In genomic region chr1:41516168-41516961, GRCh38 we compare ENCODE assay signal across 1 cellular context.
TF ChIP-seq lines count a peak whose summit lies in the region.

No MANE protein-coding gene starts in this region.

TF ChIP-seq in HepG2, 621 proteins besides CTCF, POLR2A, EP300 and RAD21 (continued from another document and continues in another):
- TF ChIP-seq ZHX2 (IDR thresholded peaks at IDR 0.05; ENCODE audit: low read depth) (no peak), ZHX2 (CRISPR knock-in tag; IDR thresholded peaks at IDR 0.05; ENCODE audit: borderline replicate concordance) (no peak), ZNF12 (CRISPR knock-in tag; IDR thresholded peaks at IDR 0.05) (no peak), HOXA7 (CRISPR knock-in tag; IDR thresholded peaks at IDR 0.05) (no peak), KDM3A (CRISPR knock-in tag; IDR thresholded peaks at IDR 0.05; ENCODE audit: low read depth) (no peak), ETV5 (CRISPR knock-in tag; IDR thresholded peaks at IDR 0.05; ENCODE audit: borderline replicate concordance) (no peak), ZNF225 (CRISPR knock-in tag; IDR thresholded peaks at IDR 0.05) (no peak), ZNF3 (CRISPR knock-in tag; IDR thresholded peaks at IDR 0.05) (no peak), FOXA1 (IDR thresholded peaks at IDR 0.05) (no peak), FOXA1 (CRISPR knock-in tag; IDR thresholded peaks at IDR 0.05) (no peak), PATZ1 (CRISPR knock-in tag; IDR thresholded peaks at IDR 0.05) (no peak), RCOR2 (CRISPR knock-in tag; IDR thresholded peaks at IDR 0.05) (no peak), ZNF780A (CRISPR knock-in tag; IDR thresholded peaks at IDR 0.05) (no peak), PHF21A (CRISPR knock-in tag; IDR thresholded peaks at IDR 0.05) (0 out of 2 replicates have a peak, but pooled peaks have one; percentile 33), CBX2 (IDR thresholded peaks at IDR 0.05; ENCODE audit: low read depth, low read length) (no peak), CBX2 (CRISPR knock-in tag; IDR thresholded peaks at IDR 0.05; ENCODE audit: low read depth) (no peak), ZNF446 (CRISPR knock-in tag; IDR thresholded peaks at IDR 0.05) (no peak), YY1 (IDR thresholded peaks at IDR 0.05; ENCODE audit: insufficient read depth, insufficient replicate concordance, low read depth, low read length) (peak; percentile 55), MXD4 (CRISPR knock-in tag; IDR thresholded peaks at IDR 0.05) (no peak), KLF16 (CRISPR knock-in tag; IDR thresholded peaks at IDR 0.05) (no peak), ZNF691 (CRISPR knock-in tag; IDR thresholded peaks at IDR 0.05; ENCODE audit: borderline replicate concordance, low read depth) (no peak; the same call in 1 of the 2 replicates), NR2F6 (IDR thresholded peaks at IDR 0.05) (no peak), NR2F6 (CRISPR knock-in tag; IDR thresholded peaks at IDR 0.05) (no peak), KLF12 (CRISPR knock-in tag; IDR thresholded peaks at IDR 0.05; ENCODE audit: borderline replicate concordance) (peak; percentile 45; the same call in 1 of the 2 replicates), FOXK1 (CRISPR knock-in tag; IDR thresholded peaks at IDR 0.05; ENCODE audit: borderline replicate concordance, low read depth) (no peak), ZNF251 (CRISPR knock-in tag; IDR thresholded peaks at IDR 0.05) (no peak), NBN (conservative IDR thresholded peaks at IDR 0.05) (no peak)
- TF ChIP-seq, protein P1, sequence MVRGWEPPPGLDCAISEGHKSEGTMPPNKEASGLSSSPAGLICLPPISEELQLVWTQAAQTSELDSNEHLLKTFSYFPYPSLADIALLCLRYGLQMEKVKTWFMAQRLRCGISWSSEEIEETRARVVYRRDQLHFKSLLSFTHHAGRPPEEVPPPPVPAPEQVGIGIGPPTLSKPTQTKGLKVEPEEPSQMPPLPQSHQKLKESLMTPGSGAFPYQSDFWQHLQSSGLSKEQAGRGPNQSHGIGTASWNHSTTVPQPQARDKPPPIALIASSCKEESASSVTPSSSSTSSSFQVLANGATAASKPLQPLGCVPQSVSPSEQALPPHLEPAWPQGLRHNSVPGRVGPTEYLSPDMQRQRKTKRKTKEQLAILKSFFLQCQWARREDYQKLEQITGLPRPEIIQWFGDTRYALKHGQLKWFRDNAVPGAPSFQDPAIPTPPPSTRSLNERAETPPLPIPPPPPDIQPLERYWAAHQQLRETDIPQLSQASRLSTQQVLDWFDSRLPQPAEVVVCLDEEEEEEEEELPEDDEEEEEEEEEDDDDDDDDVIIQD (CRISPR knock-in tag; IDR thresholded peaks at IDR 0.05; ENCODE audit: low read depth) = no peak
- TF ChIP-seq, protein P2, sequence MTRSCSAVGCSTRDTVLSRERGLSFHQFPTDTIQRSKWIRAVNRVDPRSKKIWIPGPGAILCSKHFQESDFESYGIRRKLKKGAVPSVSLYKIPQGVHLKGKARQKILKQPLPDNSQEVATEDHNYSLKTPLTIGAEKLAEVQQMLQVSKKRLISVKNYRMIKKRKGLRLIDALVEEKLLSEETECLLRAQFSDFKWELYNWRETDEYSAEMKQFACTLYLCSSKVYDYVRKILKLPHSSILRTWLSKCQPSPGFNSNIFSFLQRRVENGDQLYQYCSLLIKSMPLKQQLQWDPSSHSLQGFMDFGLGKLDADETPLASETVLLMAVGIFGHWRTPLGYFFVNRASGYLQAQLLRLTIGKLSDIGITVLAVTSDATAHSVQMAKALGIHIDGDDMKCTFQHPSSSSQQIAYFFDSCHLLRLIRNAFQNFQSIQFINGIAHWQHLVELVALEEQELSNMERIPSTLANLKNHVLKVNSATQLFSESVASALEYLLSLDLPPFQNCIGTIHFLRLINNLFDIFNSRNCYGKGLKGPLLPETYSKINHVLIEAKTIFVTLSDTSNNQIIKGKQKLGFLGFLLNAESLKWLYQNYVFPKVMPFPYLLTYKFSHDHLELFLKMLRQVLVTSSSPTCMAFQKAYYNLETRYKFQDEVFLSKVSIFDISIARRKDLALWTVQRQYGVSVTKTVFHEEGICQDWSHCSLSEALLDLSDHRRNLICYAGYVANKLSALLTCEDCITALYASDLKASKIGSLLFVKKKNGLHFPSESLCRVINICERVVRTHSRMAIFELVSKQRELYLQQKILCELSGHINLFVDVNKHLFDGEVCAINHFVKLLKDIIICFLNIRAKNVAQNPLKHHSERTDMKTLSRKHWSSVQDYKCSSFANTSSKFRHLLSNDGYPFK (CRISPR knock-in tag; IDR thresholded peaks at IDR 0.05; ENCODE audit: borderline replicate concordance) = no peak
- TF ChIP-seq, protein P3, sequence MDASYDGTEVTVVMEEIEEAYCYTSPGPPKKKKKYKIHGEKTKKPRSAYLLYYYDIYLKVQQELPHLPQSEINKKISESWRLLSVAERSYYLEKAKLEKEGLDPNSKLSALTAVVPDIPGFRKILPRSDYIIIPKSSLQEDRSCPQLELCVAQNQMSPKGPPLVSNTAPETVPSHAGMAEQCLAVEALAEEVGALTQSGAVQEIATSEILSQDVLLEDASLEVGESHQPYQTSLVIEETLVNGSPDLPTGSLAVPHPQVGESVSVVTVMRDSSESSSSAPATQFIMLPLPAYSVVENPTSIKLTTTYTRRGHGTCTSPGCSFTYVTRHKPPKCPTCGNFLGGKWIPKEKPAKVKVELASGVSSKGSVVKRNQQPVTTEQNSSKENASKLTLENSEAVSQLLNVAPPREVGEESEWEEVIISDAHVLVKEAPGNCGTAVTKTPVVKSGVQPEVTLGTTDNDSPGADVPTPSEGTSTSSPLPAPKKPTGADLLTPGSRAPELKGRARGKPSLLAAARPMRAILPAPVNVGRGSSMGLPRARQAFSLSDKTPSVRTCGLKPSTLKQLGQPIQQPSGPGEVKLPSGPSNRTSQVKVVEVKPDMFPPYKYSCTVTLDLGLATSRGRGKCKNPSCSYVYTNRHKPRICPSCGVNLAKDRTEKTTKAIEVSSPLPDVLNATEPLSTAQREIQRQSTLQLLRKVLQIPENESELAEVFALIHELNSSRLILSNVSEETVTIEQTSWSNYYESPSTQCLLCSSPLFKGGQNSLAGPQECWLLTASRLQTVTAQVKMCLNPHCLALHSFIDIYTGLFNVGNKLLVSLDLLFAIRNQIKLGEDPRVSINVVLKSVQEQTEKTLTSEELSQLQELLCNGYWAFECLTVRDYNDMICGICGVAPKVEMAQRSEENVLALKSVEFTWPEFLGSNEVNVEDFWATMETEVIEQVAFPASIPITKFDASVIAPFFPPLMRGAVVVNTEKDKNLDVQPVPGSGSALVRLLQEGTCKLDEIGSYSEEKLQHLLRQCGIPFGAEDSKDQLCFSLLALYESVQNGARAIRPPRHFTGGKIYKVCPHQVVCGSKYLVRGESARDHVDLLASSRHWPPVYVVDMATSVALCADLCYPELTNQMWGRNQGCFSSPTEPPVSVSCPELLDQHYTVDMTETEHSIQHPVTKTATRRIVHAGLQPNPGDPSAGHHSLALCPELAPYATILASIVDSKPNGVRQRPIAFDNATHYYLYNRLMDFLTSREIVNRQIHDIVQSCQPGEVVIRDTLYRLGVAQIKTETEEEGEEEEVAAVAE (CRISPR knock-in tag; IDR thresholded peaks at IDR 0.05; ENCODE audit: borderline replicate concordance) = no peak
- TF ChIP-seq, protein P4, sequence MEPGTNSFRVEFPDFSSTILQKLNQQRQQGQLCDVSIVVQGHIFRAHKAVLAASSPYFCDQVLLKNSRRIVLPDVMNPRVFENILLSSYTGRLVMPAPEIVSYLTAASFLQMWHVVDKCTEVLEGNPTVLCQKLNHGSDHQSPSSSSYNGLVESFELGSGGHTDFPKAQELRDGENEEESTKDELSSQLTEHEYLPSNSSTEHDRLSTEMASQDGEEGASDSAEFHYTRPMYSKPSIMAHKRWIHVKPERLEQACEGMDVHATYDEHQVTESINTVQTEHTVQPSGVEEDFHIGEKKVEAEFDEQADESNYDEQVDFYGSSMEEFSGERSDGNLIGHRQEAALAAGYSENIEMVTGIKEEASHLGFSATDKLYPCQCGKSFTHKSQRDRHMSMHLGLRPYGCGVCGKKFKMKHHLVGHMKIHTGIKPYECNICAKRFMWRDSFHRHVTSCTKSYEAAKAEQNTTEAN (CRISPR knock-in tag; conservative IDR thresholded peaks at IDR 0.05) = no peak
- TF ChIP-seq, protein P5, sequence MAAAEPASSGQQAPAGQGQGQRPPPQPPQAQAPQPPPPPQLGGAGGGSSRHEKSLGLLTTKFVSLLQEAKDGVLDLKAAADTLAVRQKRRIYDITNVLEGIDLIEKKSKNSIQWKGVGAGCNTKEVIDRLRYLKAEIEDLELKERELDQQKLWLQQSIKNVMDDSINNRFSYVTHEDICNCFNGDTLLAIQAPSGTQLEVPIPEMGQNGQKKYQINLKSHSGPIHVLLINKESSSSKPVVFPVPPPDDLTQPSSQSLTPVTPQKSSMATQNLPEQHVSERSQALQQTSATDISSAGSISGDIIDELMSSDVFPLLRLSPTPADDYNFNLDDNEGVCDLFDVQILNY (CRISPR knock-in tag; conservative IDR thresholded peaks at IDR 0.05) = no peak
- TF ChIP-seq, protein P6, sequence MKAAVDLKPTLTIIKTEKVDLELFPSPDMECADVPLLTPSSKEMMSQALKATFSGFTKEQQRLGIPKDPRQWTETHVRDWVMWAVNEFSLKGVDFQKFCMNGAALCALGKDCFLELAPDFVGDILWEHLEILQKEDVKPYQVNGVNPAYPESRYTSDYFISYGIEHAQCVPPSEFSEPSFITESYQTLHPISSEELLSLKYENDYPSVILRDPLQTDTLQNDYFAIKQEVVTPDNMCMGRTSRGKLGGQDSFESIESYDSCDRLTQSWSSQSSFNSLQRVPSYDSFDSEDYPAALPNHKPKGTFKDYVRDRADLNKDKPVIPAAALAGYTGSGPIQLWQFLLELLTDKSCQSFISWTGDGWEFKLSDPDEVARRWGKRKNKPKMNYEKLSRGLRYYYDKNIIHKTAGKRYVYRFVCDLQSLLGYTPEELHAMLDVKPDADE (CRISPR knock-in tag; IDR thresholded peaks at IDR 0.05) = no peak
